1 cellular context compared by ENCODE assay signal in genomic region chr12:2984249-2984648, GRCh38.
TF ChIP-seq lines count a peak whose summit lies in the region.

No MANE protein-coding gene starts in this region.

TF ChIP-seq in HepG2, 621 proteins besides CTCF, POLR2A, EP300 and RAD21:
- no peak for TF ChIP-seq RFXANK (CRISPR knock-in tag; IDR thresholded peaks at IDR 0.05)
- no peak for TF ChIP-seq CENPBD1 (CRISPR knock-in tag; IDR thresholded peaks at IDR 0.05; ENCODE audit: borderline replicate concordance, low read depth)
- TF ChIP-seq RBAK (CRISPR knock-in tag; IDR thresholded peaks at IDR 0.05), result no peak
- no peak for TF ChIP-seq RFXAP (CRISPR knock-in tag; IDR thresholded peaks at IDR 0.05; ENCODE audit: borderline replicate concordance)
- TF ChIP-seq FOXM1 (CRISPR knock-in tag; IDR thresholded peaks at IDR 0.05), result no peak
- TF ChIP-seq ZNF44 (CRISPR knock-in tag; IDR thresholded peaks at IDR 0.05), result no peak
- no peak for TF ChIP-seq KDM4B (CRISPR knock-in tag; IDR thresholded peaks at IDR 0.05)
- TF ChIP-seq CHD2 (IDR thresholded peaks at IDR 0.05; ENCODE audit: low read depth, low read length), result no peak
- TF ChIP-seq SETDB1 (CRISPR knock-in tag; IDR thresholded peaks at IDR 0.05; ENCODE audit: borderline replicate concordance), result no peak
- TF ChIP-seq BORCS8-MEF2B (CRISPR knock-in tag; IDR thresholded peaks at IDR 0.05), result no peak
- TF ChIP-seq ZNF562 (CRISPR knock-in tag; IDR thresholded peaks at IDR 0.05; ENCODE audit: borderline replicate concordance), result no peak
TF ChIP-seq in HepG2: peak in this region for 0.
